ENCODE assay signal across 29 cellular contexts in genomic region chr5:88113429-88113828, GRCh38.
"Had no signal": no experiment of that assay in that cellular context is flagged by ENCODE, and none has a peak within 500 bp of the region (broad histone marks: within the 10 kb centered on the region; RNA-seq: fewer than 3 reads in every experiment).

No MANE protein-coding gene starts in this region.

- H3K4me3 ChIP-seq: ascending aorta, breast epithelium, cardiac muscle cell, colonic mucosa, heart left ventricle had no signal

- H3K27me3 ChIP-seq: ascending aorta, breast epithelium, cardiac muscle cell, colonic mucosa had no signal

- H3K4me1 ChIP-seq: ascending aorta, breast epithelium, colonic mucosa, heart left ventricle had no signal

- FAIRE-seq: endometrium, endothelial cell of umbilical vein, frontal cortex had no signal

- H3K36me3 ChIP-seq: ascending aorta, breast epithelium, cardiac muscle cell, colonic mucosa, heart left ventricle had no signal

- H3K9me3 ChIP-seq: ascending aorta, breast epithelium, colonic mucosa, heart left ventricle had no signal

- H3K27ac ChIP-seq: ascending aorta, breast epithelium, cardiac muscle cell, colonic mucosa, epithelial cell of prostate, heart left ventricle had no signal

- ATAC-seq: activated CD4-positive, alpha-beta T cell treated with anti-CD3 and anti-CD28 coated beads for 36 hours; activated naive CD4-positive, alpha-beta T cell treated with anti-CD3 and anti-CD28 coated beads, Interleukin-2, amount 50 U/mL, for 72 hours; activated T-cell treated with anti-CD3 and anti-CD28 coated beads, Interleukin-2, amount 50 U/mL, for 72 hours; heart left ventricle had no signal

- DNase-seq: activated CD4-positive, alpha-beta memory T cell treated with anti-CD3 and anti-CD28 coated beads, Interleukin-2, amount 10 ng/mL, durations not matched to agents 7 days and 5 days; activated CD4-positive, alpha-beta T cell treated with anti-CD3 and anti-CD28 coated beads for 36 hours; activated CD4-positive, alpha-beta T cell treated with anti-CD3 and anti-CD28 coated beads, Interleukin-2, amount 10 ng/mL, durations not matched to agents 24 days and 14 days; activated CD4-positive, CD25-positive, alpha-beta regulatory T cell; activated CD4-positive, CD25-positive, alpha-beta regulatory T cell treated with anti-CD3 and anti-CD28 coated beads, Interleukin-2, amount 50 U/mL, for 72 hours; activated CD8-positive, alpha-beta memory T cell treated with anti-CD3 and anti-CD28 coated beads, Interleukin-2, amount 50 U/mL, for 48 hours; activated gamma-delta T cell; activated naive CD4-positive, alpha-beta T cell; activated naive CD4-positive, alpha-beta T cell treated with anti-CD3 and anti-CD28 coated beads, Interleukin-2, amount 10 ng/mL, durations not matched to agents 7 days and 5 days; activated naive CD8-positive, alpha-beta T cell treated with anti-CD3 and anti-CD28 coated beads, Interleukin-2, amount 10 ng/mL, durations not matched to agents 7 days and 5 days; activated T-cell treated with anti-CD3 and anti-CD28 coated beads for 4 hours; activated T-cell treated with anti-CD3 and anti-CD28 coated beads, Interleukin-2, amount 50 U/mL, for 24 hours; activated T-cell treated with anti-CD3 and anti-CD28 coated beads, Interleukin-2, amount 50 U/mL, for 72 hours; central memory CD4-positive, alpha-beta T cell; cerebellar nuclear complex; colonic mucosa; effector CD8-positive, alpha-beta T cell; foreskin fibroblast; glutamatergic neuron; heart left ventricle; T-helper 2 cell had no signal
